In genomic region chr2:85314884-85315242, GRCh38 we compare ENCODE assay signal across 30 cellular contexts. TPM values are rescaled to one million over a fixed set of nuclear protein-coding genes. Genes with fewer than 3 reads are reported as not detected.
DNase-seq lines count a peak whose midpoint lies in the region; ATAC-seq, FAIRE-seq and TF ChIP-seq lines count a peak whose summit lies in the region.
"Had no signal": no experiment of that assay in that cellular context is flagged by ENCODE, and none has a peak within 500 bp of the region (broad histone marks: within the 10 kb centered on the region; RNA-seq: fewer than 3 reads in every experiment).

No MANE protein-coding gene starts in this region.

- peaks cover 2% of the 10 kb centered on the region for H4K20me1 ChIP-seq in GM23338 (replicated peaks; ENCODE audit: insufficient read depth)
- peaks cover 2% of the 10 kb centered on the region for H4K20me1 ChIP-seq in endothelial cell of umbilical vein (replicated peaks; ENCODE audit: control insufficient read depth, extremely low read depth, insufficient read depth, low read length)

- CTCF ChIA-PET in activated CD4-positive, alpha-beta T cell treated with anti-CD3 and anti-CD28 coated beads, Interleukin-2, amount 10 ng/mL, durations not matched to agents 7 days and 5 days (lab: Charles Lee) = no interaction called here
- CTCF ChIA-PET in activated CD4-positive, alpha-beta T cell treated with anti-CD3 and anti-CD28 coated beads for 36 hours (lab: Charles Lee) = interaction anchor here (1.2 to 2.3 kb wide), 3 partner anchors 11 to 17 kb away, joined by 4 to 9 read pairs (median 7); no protein-coding TSS in a partner anchor
- CTCF ChIA-PET in endothelial cell of umbilical vein (lab: Charles Lee) = interaction anchor here (0.6 to 1.3 kb wide), 3 partner anchors 12 to 292 kb away, joined by 4 to 5 read pairs (median 5); no protein-coding TSS in a partner anchor

- H3K4me1 Mint-ChIP-seq in activated CD4-positive, alpha-beta T cell treated with anti-CD3 and anti-CD28 coated beads, Interleukin-2, amount 10 ng/mL, durations not matched to agents 7 days and 5 days = peaks cover 34% of the 10 kb centered on the region
- H3K4me1 Mint-ChIP-seq in activated CD4-positive, alpha-beta T cell treated with anti-CD3 and anti-CD28 coated beads for 36 hours = peaks cover 31% of the 10 kb centered on the region
- H3K4me1 Mint-ChIP-seq in GM23338 = peaks cover 6% of the 10 kb centered on the region

- H2BK12ac ChIP-seq in neuronal stem cell (ENCODE audit: low read length) = no peak overlapping the region

- H3K9me3 Mint-ChIP-seq in activated CD4-positive, alpha-beta T cell treated with anti-CD3 and anti-CD28 coated beads, Interleukin-2, amount 10 ng/mL, durations not matched to agents 7 days and 5 days = no peaks in the 10 kb centered on the region
- no peaks in the 10 kb centered on the region for H3K9me3 Mint-ChIP-seq in activated CD4-positive, alpha-beta T cell treated with anti-CD3 and anti-CD28 coated beads for 36 hours (ENCODE audit: low read depth)
- H3K9me3 Mint-ChIP-seq in GM23338 = no peaks in the 10 kb centered on the region
- H3K9me3 Mint-ChIP-seq: activated naive CD8-positive, alpha-beta T cell treated with anti-CD3 and anti-CD28 coated beads, Interleukin-2, amount 10 ng/mL, durations not matched to agents 7 days and 5 days; activated T-helper 1 cell treated with anti-CD3 and anti-CD28 coated beads, Interleukin-12 subunit alpha, Interleukin-12 subunit beta, Interleukin-2, Interleukin-4 antibody, amounts not matched to agents 30 ng/mL and 10 ng/mL and 1 ng/mL, durations not matched to agents 14 hours and 24 hours and 36 hours; CD8-positive, alpha-beta memory T cell; nephron had no signal

- peak overlapping the region; percentile 43 for H4K8ac ChIP-seq in neuronal stem cell (ENCODE audit: low read depth, low read length)

- H3K4ac ChIP-seq in neuronal stem cell (ENCODE audit: low read length) = peak overlapping the region; percentile 76

- H3F3A ChIP-seq in GM23338 (replicated peaks; ENCODE audit: low read depth) = no peaks in the 10 kb centered on the region; the same call in 1 of the 2 replicates

- H2BK5ac ChIP-seq in neuronal stem cell (ENCODE audit: low read length) = no peak overlapping the region

- H3K36me3 ChIP-seq in GM23338 (ENCODE audit: insufficient read depth) (no peaks in the 10 kb centered on the region), endothelial cell of umbilical vein (ENCODE audit: control insufficient read depth in 2 of 2, extremely low read depth in 1 of 2, insufficient read depth in 2 of 2, low read length in 2 of 2) (peaks cover 4 to 14% of the 10 kb centered on the region in 2 experiments), neuronal stem cell (replicated peaks in 1 of 2; ENCODE audit: control insufficient read depth in 2 of 2, insufficient read depth in 2 of 2, low read length in 2 of 2) (peaks cover 19 to 45% of the 10 kb centered on the region in 2 donors), kidney (ENCODE audit: control insufficient read depth in 1 of 2, insufficient read depth in 2 of 2, low read length in 2 of 2) (peaks cover 9 to 16% of the 10 kb centered on the region in 2 donors)
- H3K36me3 ChIP-seq: prostate gland had no signal

- FAIRE-seq in endothelial cell of umbilical vein (lab: Jason Lieb, UNC) = no peak
- FAIRE-seq in kidney (lab: Jason Lieb, UNC) = no peak
- FAIRE-seq: GM19239 had no signal

- H3K4me3 ChIP-seq in GM23338 (no peak overlapping the region), endothelial cell of umbilical vein (replicated peaks in 1 of 3; ENCODE audit: insufficient read depth in 1 of 3, low read depth in 1 of 3, low read length in 3 of 3) (no peak overlapping the region), neuronal stem cell (ENCODE audit: low read length in 2 of 2) (no peak overlapping the region), kidney (ENCODE audit: low read length in 2 of 2) (no peak overlapping the region)
- H3K4me3 ChIP-seq: esophagus squamous epithelium, gastroesophageal sphincter, prostate gland, smooth muscle cell, tibial artery had no signal

- H3K4me2 ChIP-seq in GM23338 (no peak overlapping the region), endothelial cell of umbilical vein (ENCODE audit: insufficient read depth, low read length) (no peak overlapping the region), neuronal stem cell (ENCODE audit: insufficient read depth, low read length, poor library complexity, severe bottlenecking) (no peak overlapping the region)
- H3K4me2 ChIP-seq: smooth muscle cell had no signal

- no peaks in the 10 kb centered on the region for H3K27me3 Mint-ChIP-seq in activated CD4-positive, alpha-beta T cell treated with anti-CD3 and anti-CD28 coated beads, Interleukin-2, amount 10 ng/mL, durations not matched to agents 7 days and 5 days
- H3K27me3 Mint-ChIP-seq in activated CD4-positive, alpha-beta T cell treated with anti-CD3 and anti-CD28 coated beads for 36 hours = no peaks in the 10 kb centered on the region
- peaks cover 12% of the 10 kb centered on the region for H3K27me3 Mint-ChIP-seq in GM23338 (ENCODE audit: insufficient read depth, low read depth, poor library complexity)
- H3K27me3 Mint-ChIP-seq: activated naive CD8-positive, alpha-beta T cell treated with anti-CD3 and anti-CD28 coated beads, Interleukin-2, amount 10 ng/mL, durations not matched to agents 7 days and 5 days; CD8-positive, alpha-beta memory T cell had no signal

- no peak overlapping the region for H2BK15ac ChIP-seq in neuronal stem cell (ENCODE audit: low read length)

- peak overlapping the region; percentile 9 for H3K27ac Mint-ChIP-seq in activated CD4-positive, alpha-beta T cell treated with anti-CD3 and anti-CD28 coated beads, Interleukin-2, amount 10 ng/mL, durations not matched to agents 7 days and 5 days
- H3K27ac Mint-ChIP-seq in activated CD4-positive, alpha-beta T cell treated with anti-CD3 and anti-CD28 coated beads for 36 hours = no peak overlapping the region
- H3K27ac Mint-ChIP-seq in GM23338 = no peak overlapping the region
- H3K27ac Mint-ChIP-seq: activated T-helper 1 cell treated with anti-CD3 and anti-CD28 coated beads, Interleukin-12 subunit alpha, Interleukin-12 subunit beta, Interleukin-2, Interleukin-4 antibody, amounts not matched to agents 30 ng/mL and 10 ng/mL and 1 ng/mL, durations not matched to agents 14 hours and 24 hours and 36 hours had no signal

- no peak overlapping the region for H3K14ac ChIP-seq in neuronal stem cell (ENCODE audit: low read length)

- POLR2A ChIA-PET in activated CD4-positive, alpha-beta T cell treated with anti-CD3 and anti-CD28 coated beads, Interleukin-2, amount 10 ng/mL, durations not matched to agents 7 days and 5 days (lab: Charles Lee) = no interaction called here
- POLR2A ChIA-PET in activated CD4-positive, alpha-beta T cell treated with anti-CD3 and anti-CD28 coated beads for 36 hours (lab: Charles Lee) = interaction anchor here (0.5 kb wide), 1 partner anchor 305 kb away, joined by 3 read pairs; no protein-coding TSS in a partner anchor
- POLR2A ChIA-PET in endothelial cell of umbilical vein (lab: Charles Lee) = no interaction called here

- H4K91ac ChIP-seq in neuronal stem cell (ENCODE audit: low read depth, low read length, poor library complexity) = no peak overlapping the region

- H3K9ac ChIP-seq in endothelial cell of umbilical vein (replicated peaks; ENCODE audit: extremely low read depth, insufficient read depth, low read length) (no peak overlapping the region), neuronal stem cell (ENCODE audit: low read depth, low read length, poor library complexity) (peak overlapping the region; percentile 77), kidney (ENCODE audit: low read length in 2 of 2) (no peak overlapping the region)

- TF ChIP-seq CTCF in GM23338 (conservative IDR thresholded peaks at IDR 0.05; ENCODE audit: low read depth in 2 of 2) (no peak), endothelial cell of umbilical vein (IDR thresholded peaks at IDR 0.05; ENCODE audit: extremely low read depth in 1 of 2, insufficient read depth in 1 of 2, low read depth in 1 of 2, low read length in 2 of 2) (no peak), kidney (IDR thresholded peaks at IDR 0.05; ENCODE audit: borderline replicate concordance, extremely low read depth, insufficient read depth) (no peak)

- H3K9me3 ChIP-seq in endothelial cell of umbilical vein (replicated peaks; ENCODE audit: control insufficient read depth, insufficient read depth, low read length) (no peaks in the 10 kb centered on the region), neuronal stem cell (replicated peaks in 1 of 2; ENCODE audit: control insufficient read depth in 2 of 2, insufficient read depth in 1 of 2, low read depth in 1 of 2, low read length in 2 of 2) (no peaks in the 10 kb centered on the region), kidney (ENCODE audit: control insufficient read depth in 1 of 2, low read length in 2 of 2) (no peaks in the 10 kb centered on the region)
- H3K9me3 ChIP-seq: esophagus squamous epithelium, gastroesophageal sphincter, prostate gland, tibial artery had no signal

- ATAC-seq in activated CD4-positive, alpha-beta T cell treated with anti-CD3 and anti-CD28 coated beads for 36 hours = no peak
- peak; percentile 5; the same call in 1 of the 3 replicates for ATAC-seq in GM23338
- no peak for ATAC-seq in HG03097 (IDR thresholded peaks at IDR 0.05; ENCODE audit: low FRiP score, unreplicated experiment)
- ATAC-seq: gastroesophageal sphincter; stimulated activated naive CD8-positive, alpha-beta T cell treated with anti-CD3 and anti-CD28 coated beads, Interleukin-15, Interleukin-2, amounts not matched to agents 100 U/mL and 50 U/mL, for 24 hours had no signal

- H3K4me1 ChIP-seq in GM23338 (ENCODE audit: insufficient read depth) (peaks cover 4% of the 10 kb centered on the region; the same call in 1 of the 2 replicates), endothelial cell of umbilical vein (ENCODE audit: control insufficient read depth, extremely low read depth, insufficient read depth, low read length) (no peaks in the 10 kb centered on the region), neuronal stem cell (ENCODE audit: control insufficient read depth in 2 of 2, insufficient read depth in 1 of 2, low read depth in 1 of 2, low read length in 2 of 2) (peaks cover 0 to 2% of the 10 kb centered on the region in 2 donors), kidney (ENCODE audit: control insufficient read depth in 1 of 2, insufficient read depth in 1 of 2, low read depth in 1 of 2, low read length in 2 of 2) (peaks cover 2 to 8% of the 10 kb centered on the region in 2 donors)
- H3K4me1 ChIP-seq: prostate gland had no signal

- H3K23ac ChIP-seq in neuronal stem cell (ENCODE audit: low read depth, low read length, poor library complexity) = no peak overlapping the region

- H3K18ac ChIP-seq in neuronal stem cell (ENCODE audit: low read length) = no peak overlapping the region

- BruUV-seq in endothelial cell of umbilical vein (replicated peaks; lab: Mats Ljungman, UMichigan) = no TSS peak

- H2AFZ ChIP-seq in GM23338 = no peak overlapping the region
- H2AFZ ChIP-seq in endothelial cell of umbilical vein (ENCODE audit: low read depth, low read length) = no peak overlapping the region
- H2AFZ ChIP-seq in neuronal stem cell (ENCODE audit: low read length) = no peak overlapping the region

- no peak for DNase-seq in activated CD4-positive, alpha-beta T cell treated with anti-CD3 and anti-CD28 coated beads, Interleukin-2, amount 10 ng/mL, durations not matched to agents 7 days and 5 days
- no peak for DNase-seq in activated CD4-positive, alpha-beta T cell treated with anti-CD3 and anti-CD28 coated beads for 36 hours
- DNase-seq in GM23338 (ENCODE audit: low spot score) = no peak
- DNase-seq in endothelial cell of umbilical vein (ENCODE audit: low read depth, low spot score) = no peak
- DNase-seq in neuronal stem cell (ENCODE audit: low spot score) = no peak
- DNase-seq in kidney = no peak
- no peak for DNase-seq in DMS 273 (lab: John Stamatoyannopoulos, UW; ENCODE audit: unreplicated experiment)
- DNase-seq: activated CD4-positive, alpha-beta T cell treated with anti-CD3 and anti-CD28 coated beads for 1 hour; activated naive CD8-positive, alpha-beta T cell treated with anti-CD3 and anti-CD28 coated beads, Interleukin-2, amount 10 ng/mL, durations not matched to agents 7 days and 5 days; CD8-positive, alpha-beta memory T cell; effector CD8-positive, alpha-beta T cell; esophagus squamous epithelium; GF-D8; kidney glomerular epithelial cell; mesendoderm; NCI-H1105 treated with DMSO at 0.1 percent for 48 hours; NCI-H2081; NCI-H345; NCI-H774; stimulated activated CD4-positive, alpha-beta T cell treated with anti-CD3 and anti-CD28 coated beads, Interleukin-4, amount 100 ng/mL, for 1 hour; stimulated activated naive CD8-positive, alpha-beta T cell treated with anti-CD3 and anti-CD28 coated beads, Interleukin-15, Interleukin-2, amounts not matched to agents 100 U/mL and 50 U/mL, for 24 hours had no signal

- no peak overlapping the region for H3K4me3 Mint-ChIP-seq in activated CD4-positive, alpha-beta T cell treated with anti-CD3 and anti-CD28 coated beads, Interleukin-2, amount 10 ng/mL, durations not matched to agents 7 days and 5 days
- H3K4me3 Mint-ChIP-seq in activated CD4-positive, alpha-beta T cell treated with anti-CD3 and anti-CD28 coated beads for 36 hours = no peak overlapping the region
- H3K4me3 Mint-ChIP-seq in GM23338 = no peak overlapping the region
- H3K4me3 Mint-ChIP-seq: activated naive CD8-positive, alpha-beta T cell treated with anti-CD3 and anti-CD28 coated beads, Interleukin-2, amount 10 ng/mL, durations not matched to agents 7 days and 5 days; activated T-helper 1 cell treated with anti-CD3 and anti-CD28 coated beads, Interleukin-12 subunit alpha, Interleukin-12 subunit beta, Interleukin-2, Interleukin-4 antibody, amounts not matched to agents 30 ng/mL and 10 ng/mL and 1 ng/mL, durations not matched to agents 14 hours and 24 hours and 36 hours; CD8-positive, alpha-beta memory T cell; nephron had no signal

- H3K36me3 Mint-ChIP-seq in activated CD4-positive, alpha-beta T cell treated with anti-CD3 and anti-CD28 coated beads, Interleukin-2, amount 10 ng/mL, durations not matched to agents 7 days and 5 days (ENCODE audit: low read depth) = peaks cover 47% of the 10 kb centered on the region
- peaks cover 44% of the 10 kb centered on the region for H3K36me3 Mint-ChIP-seq in activated CD4-positive, alpha-beta T cell treated with anti-CD3 and anti-CD28 coated beads for 36 hours (ENCODE audit: low read depth)
- peaks cover 35% of the 10 kb centered on the region for H3K36me3 Mint-ChIP-seq in GM23338 (ENCODE audit: low read depth)

- dilution Hi-C loops in endothelial cell of umbilical vein (cut with MboI; ENCODE audit: extremely low pct_ligation_motif_present, low sequenced_read_pairs) = no loop called here

- intact Hi-C loops in activated CD4-positive, alpha-beta T cell treated with anti-CD3 and anti-CD28 coated beads for 36 hours (cut with DNase I, micrococcal nuclease) = loop anchor here (1.0 kb wide), 1 partner anchor 28 kb away; no protein-coding TSS in a partner anchor
- intact Hi-C loops in endothelial cell of umbilical vein (cut with micrococcal nuclease) = no loop called here
- intact Hi-C loops in kidney (cut with DNase I) = no loop called here

- no peaks in the 10 kb centered on the region for H3K9me2 ChIP-seq in GM23338 (ENCODE audit: insufficient read depth)

- no peak overlapping the region for H3K27ac ChIP-seq in GM23338 (ENCODE audit: low read depth)
- no peak overlapping the region for H3K27ac ChIP-seq in endothelial cell of umbilical vein (ENCODE audit: insufficient read depth, low read depth, low read length)
- no peak overlapping the region for H3K27ac ChIP-seq in neuronal stem cell (replicated peaks; ENCODE audit: low read length)
- no peak overlapping the region for H3K27ac ChIP-seq in kidney (ENCODE audit: low read depth in 2 of 2, low read length in 2 of 2)
- H3K27ac ChIP-seq: 22Rv1, esophagus squamous epithelium, gastroesophageal sphincter, prostate gland, tibial artery had no signal

- H3K79me2 ChIP-seq in GM23338 (replicated peaks; ENCODE audit: insufficient read depth) = peaks cover 1% of the 10 kb centered on the region; the same call in 1 of the 2 replicates
- peaks cover 14% of the 10 kb centered on the region for H3K79me2 ChIP-seq in endothelial cell of umbilical vein (ENCODE audit: control insufficient read depth, insufficient read depth, low read length)

- H2BK120ac ChIP-seq in neuronal stem cell (ENCODE audit: low read depth, low read length) = no peak overlapping the region

- no CpG with 5 or more reads among the region's 10 CpGs for WGBS in neuronal stem cell (ENCODE audit: extremely low coverage in 2 of 2, insufficient read length in 2 of 2, insufficient replicate concordance in 1 of 2), 2 donors

- H3K27me3 ChIP-seq in GM23338 (ENCODE audit: insufficient read depth) (no peaks in the 10 kb centered on the region), endothelial cell of umbilical vein (ENCODE audit: control insufficient read depth in 2 of 2, insufficient read depth in 2 of 2, low read length in 2 of 2) (no peaks in the 10 kb centered on the region), neuronal stem cell (ENCODE audit: control insufficient read depth in 3 of 3, insufficient read depth in 3 of 3, low read depth in 1 of 3, low read length in 3 of 3) (no peaks in the 10 kb centered on the region)
- H3K27me3 ChIP-seq: esophagus squamous epithelium, gastroesophageal sphincter, tibial artery had no signal

- H3K79me1 ChIP-seq in neuronal stem cell (ENCODE audit: low read depth, low read length) = no peaks in the 10 kb centered on the region

- H2AK5ac ChIP-seq in neuronal stem cell (ENCODE audit: low read depth, low read length) = no peak overlapping the region

- H3K9me1 ChIP-seq in endothelial cell of umbilical vein (replicated peaks; ENCODE audit: control insufficient read depth, extremely low read depth, insufficient read depth, low read length) = no peaks in the 10 kb centered on the region

- no peak for TF ChIP-seq POLR2A in endothelial cell of umbilical vein (IDR thresholded peaks at IDR 0.05; ENCODE audit: low read depth, low read length)

RNA-seq across cellular contexts. Expression of gene TGOLN2, which starts 12.9 kb away (rescaled TPM):
- total RNA-seq in activated CD4-positive, alpha-beta T cell treated with anti-CD3 and anti-CD28 coated beads, Interleukin-2, amount 10 ng/mL, durations not matched to agents 7 days and 5 days = 100 to 1,000 TPM; 127 to 130 TPM
- 10 to 100 TPM; 84.0 to 90.4 TPM for total RNA-seq in activated CD4-positive, alpha-beta T cell treated with anti-CD3 and anti-CD28 coated beads for 36 hours
- 48.3 and 49.4 TPM in 2 replicates for total RNA-seq in GM23338 (2014; rRNA removed; shearing (Covaris generic))
- polyA plus RNA-seq in GM23338 (2016; fragmentation: Nextera tagmentation; extraction: Ambion mirVana) = 17.8 and 20.8 TPM in 2 replicates
- total RNA-seq in endothelial cell of umbilical vein = 119 and 140 TPM in 2 replicates
- 98.2 and 112 TPM in 2 replicates for polyA plus RNA-seq in endothelial cell of umbilical vein
- 86.8 and 91.6 TPM in 2 replicates for polyA plus RNA-seq in endothelial cell of umbilical vein (2011; cell fraction: cytosol; rRNA removed)
- 82.2 and 88.7 TPM in 2 replicates for polyA plus RNA-seq in endothelial cell of umbilical vein (2011; cell fraction: nucleus; rRNA removed)
- polyA plus RNA-seq in endothelial cell of umbilical vein (2012) = 89.2 and 114 TPM in 2 replicates
- polyA minus RNA-seq in endothelial cell of umbilical vein = 106 and 108 TPM in 2 replicates
- 22.9 TPM for polyA minus RNA-seq in endothelial cell of umbilical vein (2011; cell fraction: cytosol; rRNA and poly(A)+ RNA removed)
- polyA minus RNA-seq in endothelial cell of umbilical vein (2011; cell fraction: nucleus; rRNA and poly(A)+ RNA removed) = 46.7 and 55.1 TPM in 2 replicates
- 24.7 TPM for polyA plus RNA-seq in neuronal stem cell (2013, experiment 1 of 2)
- polyA plus RNA-seq in neuronal stem cell (2013, experiment 2 of 2) = 25.4 TPM
- total RNA-seq in kidney = 175 TPM
- 71.8 TPM for polyA plus RNA-seq in kidney (ENCODE audit: insufficient read depth, low read depth, low replicate concordance)

RNA-seq across cellular contexts. Expression of gene RETSAT, which starts 39.5 kb away (rescaled TPM):
- 10 to 100 TPM; 24.7 to 24.9 TPM for total RNA-seq in activated CD4-positive, alpha-beta T cell treated with anti-CD3 and anti-CD28 coated beads, Interleukin-2, amount 10 ng/mL, durations not matched to agents 7 days and 5 days
- 10 to 100 TPM; 18.1 to 18.7 TPM for total RNA-seq in activated CD4-positive, alpha-beta T cell treated with anti-CD3 and anti-CD28 coated beads for 36 hours
- 12.5 and 16.4 TPM in 2 replicates for total RNA-seq in GM23338 (2014; rRNA removed; shearing (Covaris generic))
- polyA plus RNA-seq in GM23338 (2016; fragmentation: Nextera tagmentation; extraction: Ambion mirVana) (2.3 and 2.6 TPM in 2 replicates), endothelial cell of umbilical vein (41.6 and 43.8 TPM in 2 replicates), kidney (ENCODE audit: insufficient read depth, low read depth, low replicate concordance) (42.9 TPM)
- total RNA-seq in endothelial cell of umbilical vein (49.9 and 59.1 TPM in 2 replicates), kidney (53.9 TPM)
- 34.0 and 34.2 TPM in 2 replicates for polyA plus RNA-seq in endothelial cell of umbilical vein (2011; cell fraction: cytosol; rRNA removed)
- polyA plus RNA-seq in endothelial cell of umbilical vein (2011; cell fraction: nucleus; rRNA removed) = 68.0 and 72.2 TPM in 2 replicates
- 48.5 and 49.9 TPM in 2 replicates for polyA plus RNA-seq in endothelial cell of umbilical vein (2012)
- 67.8 and 69.2 TPM in 2 replicates for polyA minus RNA-seq in endothelial cell of umbilical vein
- 46.1 TPM for polyA minus RNA-seq in endothelial cell of umbilical vein (2011; cell fraction: cytosol; rRNA and poly(A)+ RNA removed)
- polyA minus RNA-seq in endothelial cell of umbilical vein (2011; cell fraction: nucleus; rRNA and poly(A)+ RNA removed) = 23.1 and 23.3 TPM in 2 replicates
- polyA plus RNA-seq in neuronal stem cell (2013, experiment 1 of 2) = 7.8 TPM
- polyA plus RNA-seq in neuronal stem cell (2013, experiment 2 of 2) = 8.5 TPM

RNA-seq across cellular contexts. Expression of gene ELMOD3, which starts 39.7 kb away (rescaled TPM):
- total RNA-seq in activated CD4-positive, alpha-beta T cell treated with anti-CD3 and anti-CD28 coated beads, Interleukin-2, amount 10 ng/mL, durations not matched to agents 7 days and 5 days = 10 to 100 TPM; 19.4 to 22.1 TPM
- total RNA-seq in activated CD4-positive, alpha-beta T cell treated with anti-CD3 and anti-CD28 coated beads for 36 hours = 10 to 100 TPM; 11.2 to 12.9 TPM
- 7.1 and 8.9 TPM in 2 replicates for total RNA-seq in GM23338 (2014; rRNA removed; shearing (Covaris generic))
- polyA plus RNA-seq in GM23338 (2016; fragmentation: Nextera tagmentation; extraction: Ambion mirVana) (5.9 and 8.6 TPM in 2 replicates), endothelial cell of umbilical vein (22.0 and 22.4 TPM in 2 replicates), kidney (ENCODE audit: insufficient read depth, low read depth, low replicate concordance) (17.0 TPM)
- total RNA-seq in endothelial cell of umbilical vein (12.3 and 18.5 TPM in 2 replicates), kidney (15.3 TPM)
- 15.9 and 17.7 TPM in 2 replicates for polyA plus RNA-seq in endothelial cell of umbilical vein (2011; cell fraction: cytosol; rRNA removed)
- 102 and 108 TPM in 2 replicates for polyA plus RNA-seq in endothelial cell of umbilical vein (2011; cell fraction: nucleus; rRNA removed)
- 13.4 and 14.7 TPM in 2 replicates for polyA plus RNA-seq in endothelial cell of umbilical vein (2012)
- 21.5 and 23.2 TPM in 2 replicates for polyA minus RNA-seq in endothelial cell of umbilical vein
- polyA minus RNA-seq in endothelial cell of umbilical vein (2011; cell fraction: cytosol; rRNA and poly(A)+ RNA removed) = 2.0 TPM
- 19.7 and 26.7 TPM in 2 replicates for polyA minus RNA-seq in endothelial cell of umbilical vein (2011; cell fraction: nucleus; rRNA and poly(A)+ RNA removed)
- polyA plus RNA-seq in neuronal stem cell (2013, experiment 1 of 2) = 14.0 TPM
- 13.1 TPM for polyA plus RNA-seq in neuronal stem cell (2013, experiment 2 of 2)

Comparison
In these comparisons a context has a peak if more than half of its experiments do, and no peak if none do; other contexts are left out.
1. intact Hi-C loops: an anchor here in activated CD4-positive, alpha-beta T cell treated with anti-CD3 and anti-CD28 coated beads for 36 hours (1.0 kb wide); none called in endothelial cell of umbilical vein and kidney.